8 cellular contexts compared by ENCODE assay signal in genomic region chr2:69724540-69725159, GRCh38. TPM values are rescaled to one million over a fixed set of nuclear protein-coding genes. Genes with fewer than 3 reads are reported as not detected.
DNase-seq lines count a peak whose midpoint lies in the region; ATAC-seq and TF ChIP-seq lines count a peak whose summit lies in the region.

No MANE protein-coding gene starts in this region.

- H2AFZ ChIP-seq in GM23248 (peak overlapping the region; percentile 98), SU-DHL-6 (ENCODE audit: low read depth, low read length, severe bottlenecking) (peak overlapping the region; percentile 70)

- in situ Hi-C loops in GM23248 (cut with MboI), result loop anchor here (5.0 kb wide), 1 partner anchor 98 kb away; no protein-coding TSS in a partner anchor

- H3K9ac ChIP-seq in GM23248, result peak overlapping the region; percentile 53; the same call in 1 of the 2 replicates
- no peak overlapping the region for H3K9ac ChIP-seq in SU-DHL-6 (ENCODE audit: low read length)

- peak; percentile 74 to 80 (median 77) for DNase-seq in CD4-positive, alpha-beta memory T cell
- DNase-seq in GM23248 (peak; percentile 86), NCI-H1105 (lab: John Stamatoyannopoulos, UW) (peak; percentile 53), cardiac muscle cell (ENCODE audit: low read depth in 1 of 2, low spot score in 1 of 2) (peak; percentile 83 to 90), posterior cingulate gyrus (peak; percentile 78 to 97 (median 93)), upper lobe of right lung (peak; percentile 85)
- DNase-seq in activated naive CD8-positive, alpha-beta T cell treated with anti-CD3 and anti-CD28 coated beads, Interleukin-2, amount 10 ng/mL, durations not matched to agents 7 days and 5 days, result peak; percentile 85

- peak overlapping the region in 7 of 8 donors; percentile 38 to 70 (median 60) for H3K4me3 Mint-ChIP-seq in CD4-positive, alpha-beta memory T cell
- H3K4me3 Mint-ChIP-seq in activated naive CD8-positive, alpha-beta T cell treated with anti-CD3 and anti-CD28 coated beads, Interleukin-2, amount 10 ng/mL, durations not matched to agents 7 days and 5 days, result peak overlapping the region; percentile 67

- peaks cover 4 to 7% (median 6%) of the 10 kb centered on the region in 4 donors for H3K4me1 Mint-ChIP-seq in CD4-positive, alpha-beta memory T cell
- peaks cover 6% of the 10 kb centered on the region for H3K4me1 Mint-ChIP-seq in activated naive CD8-positive, alpha-beta T cell treated with anti-CD3 and anti-CD28 coated beads, Interleukin-2, amount 10 ng/mL, durations not matched to agents 7 days and 5 days

- ATAC-seq in activated naive CD8-positive, alpha-beta T cell treated with anti-CD3 and anti-CD28 coated beads, Interleukin-2, amount 10 ng/mL, durations not matched to agents 7 days and 5 days (ENCODE audit: low read depth), result peak; percentile 90
- peak; percentile 99 for ATAC-seq in upper lobe of right lung

- intact Hi-C loops in CD4-positive, alpha-beta memory T cell (cut with micrococcal nuclease), result loop anchor here (1.0 to 10.0 kb wide), 4 partner anchors 93 to 890 kb away; partner anchors contain the start of genes FAM136A and PCBP1
- intact Hi-C loops in posterior cingulate gyrus (cut with DNase I), result loop anchor here (1.0 to 10.0 kb wide), 2 partner anchors 93 to 170 kb away; partner anchors contain the start of gene SNRNP27
- intact Hi-C loops in upper lobe of right lung (cut with DNase I), result loop anchor here (5.0 kb wide), 1 partner anchor 93 kb away; no protein-coding TSS in a partner anchor

- H3K79me2 ChIP-seq in GM23248 (ENCODE audit: insufficient read depth) (no peaks in the 10 kb centered on the region), SU-DHL-6 (ENCODE audit: insufficient read depth, low read length) (no peaks in the 10 kb centered on the region)

- TF ChIP-seq CTCF in SU-DHL-6 (IDR thresholded peaks at IDR 0.05; ENCODE audit: insufficient read depth, low read length, poor library complexity, severe bottlenecking) (peak; percentile 62), cardiac muscle cell (IDR thresholded peaks at IDR 0.05; ENCODE audit: low read depth, low read length) (peak; percentile 91), upper lobe of right lung (IDR thresholded peaks at IDR 0.05) (peak; percentile 97)

- no peaks in the 10 kb centered on the region for H4K20me1 ChIP-seq in GM23248 (ENCODE audit: insufficient read depth)
- no peaks in the 10 kb centered on the region for H4K20me1 ChIP-seq in SU-DHL-6 (ENCODE audit: low read depth, low read length)

- peak overlapping the region; percentile 96 for H3K4me2 ChIP-seq in GM23248 (ENCODE audit: unreplicated experiment)
- H3K4me2 ChIP-seq in SU-DHL-6 (ENCODE audit: low read depth, low read length, poor library complexity, severe bottlenecking), result peak overlapping the region; percentile 59

- H3K27me3 Mint-ChIP-seq in CD4-positive, alpha-beta memory T cell, result no peaks in the 10 kb centered on the region
- peaks cover 9% of the 10 kb centered on the region for H3K27me3 Mint-ChIP-seq in activated naive CD8-positive, alpha-beta T cell treated with anti-CD3 and anti-CD28 coated beads, Interleukin-2, amount 10 ng/mL, durations not matched to agents 7 days and 5 days

- WGBS in GM23248 (ENCODE audit: low coverage in 1 of 2, low lambda C conversion rate in 2 of 2, missing lambda C conversion rate in 2 of 2), 2 experiments, result 5% methylated on average over 13 of the region's 13 CpGs

- H3F3A ChIP-seq in GM23248 (ENCODE audit: insufficient read depth), result no peaks in the 10 kb centered on the region
- H3F3A ChIP-seq in SU-DHL-6 (ENCODE audit: insufficient read depth), result no peaks in the 10 kb centered on the region

- H3K4me1 ChIP-seq in CD4-positive, alpha-beta memory T cell (ENCODE audit: insufficient read depth, low read length), result peaks cover 7% of the 10 kb centered on the region
- H3K4me1 ChIP-seq in GM23248 (ENCODE audit: insufficient read depth) (no peaks in the 10 kb centered on the region; the same call in 1 of the 2 replicates), cardiac muscle cell (ENCODE audit: low read depth) (peaks cover 7% of the 10 kb centered on the region), upper lobe of right lung (peaks cover 4% of the 10 kb centered on the region)

- H3K36me3 Mint-ChIP-seq in CD4-positive, alpha-beta memory T cell, result no peaks in the 10 kb centered on the region
- H3K36me3 Mint-ChIP-seq in activated naive CD8-positive, alpha-beta T cell treated with anti-CD3 and anti-CD28 coated beads, Interleukin-2, amount 10 ng/mL, durations not matched to agents 7 days and 5 days, result no peaks in the 10 kb centered on the region

- H3K4me3 ChIP-seq in CD4-positive, alpha-beta memory T cell (ENCODE audit: low read length in 2 of 2), result no peak overlapping the region
- H3K4me3 ChIP-seq in GM23248 (peak overlapping the region; percentile 75), SU-DHL-6 (ENCODE audit: insufficient read depth, low read length, poor library complexity, severe bottlenecking) (peak overlapping the region; percentile 25), cardiac muscle cell (peak overlapping the region; percentile 10), upper lobe of right lung (peak overlapping the region; percentile 36)

- no peak overlapping the region for H3K27ac ChIP-seq in CD4-positive, alpha-beta memory T cell (ENCODE audit: low read depth, low read length)
- H3K27ac ChIP-seq in GM23248 (no peak overlapping the region), SU-DHL-6 (ENCODE audit: low read depth, low read length) (no peak overlapping the region), cardiac muscle cell (no peak overlapping the region), upper lobe of right lung (no peak overlapping the region)

- no peaks in the 10 kb centered on the region for H3K36me3 ChIP-seq in CD4-positive, alpha-beta memory T cell (ENCODE audit: insufficient read depth, low read length)
- H3K36me3 ChIP-seq in GM23248 (ENCODE audit: low read depth) (no peaks in the 10 kb centered on the region), SU-DHL-6 (ENCODE audit: low read length) (no peaks in the 10 kb centered on the region), cardiac muscle cell (no peaks in the 10 kb centered on the region), upper lobe of right lung (no peaks in the 10 kb centered on the region)

- no peaks in the 10 kb centered on the region for H3K9me3 ChIP-seq in CD4-positive, alpha-beta memory T cell (ENCODE audit: control insufficient read depth in 1 of 2, low read length in 2 of 2)
- no peaks in the 10 kb centered on the region for H3K9me3 ChIP-seq in GM23248 (ENCODE audit: low read depth)
- H3K9me3 ChIP-seq in SU-DHL-6 (ENCODE audit: insufficient read depth, low read length), result no peaks in the 10 kb centered on the region
- H3K9me3 ChIP-seq in cardiac muscle cell (ENCODE audit: low read depth), result no peaks in the 10 kb centered on the region
- no peaks in the 10 kb centered on the region for H3K9me3 ChIP-seq in upper lobe of right lung

- H3K27ac Mint-ChIP-seq in CD4-positive, alpha-beta memory T cell, result no peak overlapping the region
- peak overlapping the region; percentile 9 for H3K27ac Mint-ChIP-seq in activated naive CD8-positive, alpha-beta T cell treated with anti-CD3 and anti-CD28 coated beads, Interleukin-2, amount 10 ng/mL, durations not matched to agents 7 days and 5 days

- no peaks in the 10 kb centered on the region for H3K9me3 Mint-ChIP-seq in CD4-positive, alpha-beta memory T cell
- H3K9me3 Mint-ChIP-seq in activated naive CD8-positive, alpha-beta T cell treated with anti-CD3 and anti-CD28 coated beads, Interleukin-2, amount 10 ng/mL, durations not matched to agents 7 days and 5 days, result no peaks in the 10 kb centered on the region

- CTCF ChIA-PET in CD4-positive, alpha-beta memory T cell (lab: Charles Lee; ENCODE audit: partially characterized antibody), result interaction anchor here (0.6 to 5.8 kb wide), 89 partner anchors 8 to 893 kb away, joined by 3 to 425 read pairs (median 4); partner anchors contain the start of genes ANXA4, GMCL1, NFU1 and SNRPG

- H3K9me2 ChIP-seq in GM23248 (ENCODE audit: insufficient read depth) (no peaks in the 10 kb centered on the region), SU-DHL-6 (replicated peaks; ENCODE audit: insufficient read depth, low read length) (no peaks in the 10 kb centered on the region)

- POLR2A ChIA-PET in CD4-positive, alpha-beta memory T cell (lab: Charles Lee; ENCODE audit: partially characterized antibody), result interaction anchor here (0.6 to 2.8 kb wide), 13 partner anchors 9 to 569 kb away, joined by 3 to 22 read pairs (median 3); partner anchors contain the start of genes AAK1, GMCL1, SNRNP27 and SNRPG
- POLR2A ChIA-PET in activated naive CD8-positive, alpha-beta T cell treated with anti-CD3 and anti-CD28 coated beads, Interleukin-2, amount 10 ng/mL, durations not matched to agents 7 days and 5 days (lab: Charles Lee), result interaction anchor here (0.5 to 1.6 kb wide), 4 partner anchors 17 to 104 kb away, joined by 3 to 9 read pairs (median 4); partner anchors contain the start of gene ANXA4

- no peaks in the 10 kb centered on the region for H3K27me3 ChIP-seq in CD4-positive, alpha-beta memory T cell (ENCODE audit: insufficient read depth, low read length)
- H3K27me3 ChIP-seq in GM23248 (replicated peaks; ENCODE audit: insufficient read depth) (no peaks in the 10 kb centered on the region), SU-DHL-6 (ENCODE audit: low read length) (no peaks in the 10 kb centered on the region), cardiac muscle cell (no peaks in the 10 kb centered on the region), upper lobe of right lung (no peaks in the 10 kb centered on the region)

RNA-seq across cellular contexts. Expression of gene ANXA4, which starts 17.3 kb away (rescaled TPM):
- 10 to 100 TPM; 22.3 to 24.2 TPM for total RNA-seq in CD4-positive, alpha-beta memory T cell
- 10 to 100 TPM; 27.5 to 30.8 TPM for polyA plus RNA-seq in CD4-positive, alpha-beta memory T cell
- total RNA-seq in GM23248 (2014; rRNA removed; shearing (Covaris generic)), result 31.0 and 35.7 TPM in 2 replicates
- polyA plus RNA-seq in GM23248 (2016; fragmentation: Nextera tagmentation; extraction: Ambion mirVana) (113 and 122 TPM in 2 replicates), cardiac muscle cell (27.2 and 36.1 TPM in 2 replicates)
- total RNA-seq in activated naive CD8-positive, alpha-beta T cell treated with anti-CD3 and anti-CD28 coated beads, Interleukin-2, amount 10 ng/mL, durations not matched to agents 7 days and 5 days, result 10 to 100 TPM; 40.9 to 41.2 TPM
- total RNA-seq in cardiac muscle cell (11.0 and 18.0 TPM in 2 replicates), upper lobe of right lung (181 TPM)

Comparison
In these comparisons a context has a peak if more than half of its experiments do, and no peak if none do; other contexts are left out.
1. H3K4me3 ChIP-seq: peak in GM23248 (single experiment), SU-DHL-6 (single experiment), cardiac muscle cell (single experiment) and upper lobe of right lung (single experiment); none in CD4-positive, alpha-beta memory T cell (0 of 2).
2. Peak in every context shown above with its lines, with median percentiles within 50 percentile points of each other: DNase-seq and CTCF ChIP-seq.